In genomic region chr1:28412731-28413130, GRCh38 we compare ENCODE assay signal across 23 cellular contexts. TPM values are rescaled to one million over a fixed set of nuclear protein-coding genes. Genes with fewer than 3 reads are reported as not detected.
DNase-seq lines count a peak whose midpoint lies in the region; ATAC-seq and TF ChIP-seq lines count a peak whose summit lies in the region.
"Had no signal": no experiment of that assay in that cellular context is flagged by ENCODE, and none has a peak within 500 bp of the region (broad histone marks: within the 10 kb centered on the region; RNA-seq: fewer than 3 reads in every experiment).

No MANE protein-coding gene starts in this region.

- H3K23me2 ChIP-seq in H9 (ENCODE audit: insufficient read length, low read depth, low read length, poor library complexity, severe bottlenecking) = no peaks in the 10 kb centered on the region

- H3K4me2 ChIP-seq in H9 (ENCODE audit: insufficient read depth, insufficient read length, low read length) = no peak overlapping the region

- H3K4me1 ChIP-seq in H9 (ENCODE audit: insufficient read depth, low read length) = peaks cover 2% of the 10 kb centered on the region; the same call in 1 of the 2 replicates

- peaks cover 0 to 10% (median 0%) of the 10 kb centered on the region in 3 experiments; a peak in 3 of 7 replicates for H3K36me3 Mint-ChIP-seq in H9 (ENCODE audit: insufficient read depth in 1 of 3, low read depth in 3 of 3)
- no peaks in the 10 kb centered on the region for H3K36me3 Mint-ChIP-seq in endothelial cell (ENCODE audit: low read depth, unreplicated experiment)
- H3K36me3 Mint-ChIP-seq in progenitor cell of endocrine pancreas (ENCODE audit: insufficient read depth) = peaks cover 2% of the 10 kb centered on the region

- no peak overlapping the region for H4K91ac ChIP-seq in H9 (ENCODE audit: insufficient read length, low read depth, low read length)

- no peaks in the 10 kb centered on the region for H3K9me3 ChIP-seq in H9 (ENCODE audit: control insufficient read depth, low read depth, low read length)
- H3K9me3 ChIP-seq: esophagus muscularis mucosa, heart left ventricle had no signal

- H4K5ac ChIP-seq in H9 (ENCODE audit: insufficient read length, low read depth, low read length) = no peak overlapping the region

- no peak overlapping the region for H2BK20ac ChIP-seq in H9 (ENCODE audit: low read depth, low read length, poor library complexity, severe bottlenecking)

- H2BK5ac ChIP-seq in H9 (ENCODE audit: insufficient read length, low read length) = no peak overlapping the region

- H2BK15ac ChIP-seq in H9 (ENCODE audit: low read depth, low read length) = no peak overlapping the region

- H2AK5ac ChIP-seq in H9 (ENCODE audit: insufficient read length, low read length) = no peak overlapping the region

- DNase-seq in H9 = no peak
- DNase-seq in SK-MEL-5 (ENCODE audit: low read depth, low spot score) = peak; percentile 20
- DNase-seq in endothelial cell (ENCODE audit: low spot score) = peak; percentile 7
- no peak for DNase-seq in progenitor cell of endocrine pancreas (ENCODE audit: low spot score, unreplicated experiment)
- DNase-seq in activated CD4-positive, CD25-positive, alpha-beta regulatory T cell (lab: John Stamatoyannopoulos, UW) = no peak
- DNase-seq in COLO668 (lab: John Stamatoyannopoulos, UW; ENCODE audit: unreplicated experiment) = no peak
- DNase-seq: activated B cell treated with CpG ODN at 0.5 μM for 24 hours; activated CD8-positive, alpha-beta memory T cell treated with anti-CD3 and anti-CD28 coated beads for 24 hours; COR-L47; dorsolateral prefrontal cortex; heart left ventricle; mesenchymal stem cell; MV-4-11; NCI-H187 treated with DMSO at 0.1 percent for 48 hours; NCI-H510A; stimulated activated CD4-positive, alpha-beta T cell treated with anti-CD3 and anti-CD28 coated beads, Interleukin-15, amount 100 ng/mL, for 24 hours had no signal

- in situ Hi-C loops in SK-MEL-5 (cut with HindIII; ENCODE audit: low pct_unique_long_range_greater_than_20kb, low sequenced_read_pairs) = loop anchor here (25.0 kb wide), 1 partner anchor 200 kb away; no protein-coding TSS in a partner anchor

- no peak overlapping the region for H2AFZ ChIP-seq in H9 (ENCODE audit: low read length)

- H3K27ac Mint-ChIP-seq in H9 (peak overlapping the region; percentile 76 to 83 (median 81); a peak in 5 of 7 replicates), endothelial cell (ENCODE audit: unreplicated experiment) (peak overlapping the region; percentile 78), progenitor cell of endocrine pancreas (peak overlapping the region; percentile 31)
- H3K27ac Mint-ChIP-seq: activated B cell treated with CpG ODN at 0.5 μM for 24 hours; activated naive CD8-positive, alpha-beta T cell had no signal

- no CpG with 5 or more reads among the region's 3 CpGs for WGBS in H9 (ENCODE audit: extremely low coverage, insufficient read length, low lambda C conversion rate)

- H3K4me3 Mint-ChIP-seq in H9 = no peak overlapping the region
- no peak overlapping the region for H3K4me3 Mint-ChIP-seq in endothelial cell (ENCODE audit: unreplicated experiment)
- H3K4me3 Mint-ChIP-seq in progenitor cell of endocrine pancreas (ENCODE audit: low read depth) = no peak overlapping the region
- H3K4me3 Mint-ChIP-seq: activated B cell treated with CpG ODN at 0.5 μM for 24 hours; activated naive CD8-positive, alpha-beta T cell; neural crest cell; stimulated activated effector memory CD8-positive, alpha-beta T cell treated with anti-CD3 and anti-CD28 coated beads, Interleukin-12 subunit alpha, Interleukin-12 subunit beta, amount 100 ng/mL, for 72 hours had no signal

- H3K14ac ChIP-seq in H9 (ENCODE audit: insufficient read depth, low read length) = no peak overlapping the region

- no peak overlapping the region for H3K56ac ChIP-seq in H9 (ENCODE audit: insufficient read length, low read depth, low read length)

- H3K9me3 Mint-ChIP-seq in H9 (no peaks in the 10 kb centered on the region), endothelial cell (ENCODE audit: unreplicated experiment) (no peaks in the 10 kb centered on the region), progenitor cell of endocrine pancreas (ENCODE audit: low read depth) (no peaks in the 10 kb centered on the region)
- H3K9me3 Mint-ChIP-seq: activated B cell treated with CpG ODN at 0.5 μM for 24 hours; neural crest cell; stimulated activated effector memory CD8-positive, alpha-beta T cell treated with anti-CD3 and anti-CD28 coated beads, Interleukin-12 subunit alpha, Interleukin-12 subunit beta, amount 100 ng/mL, for 72 hours had no signal

- no peaks in the 10 kb centered on the region for H4K20me1 ChIP-seq in H9 (ENCODE audit: control insufficient read depth, insufficient read depth, insufficient read length)

- no peak overlapping the region for H2BK120ac ChIP-seq in H9 (ENCODE audit: low read depth, low read length, poor library complexity, severe bottlenecking)

- no peak overlapping the region for H3K4ac ChIP-seq in H9 (ENCODE audit: low read depth, low read length)

- H3K79me2 ChIP-seq in H9 (ENCODE audit: insufficient read depth, low read length) = peaks cover 3% of the 10 kb centered on the region; the same call in 1 of the 2 replicates

- no peak overlapping the region for H2BK12ac ChIP-seq in H9 (ENCODE audit: insufficient read length, low read depth, low read length)

- H3K79me1 ChIP-seq in H9 (ENCODE audit: insufficient read depth, low read depth, low read length, poor library complexity, severe bottlenecking) = no peaks in the 10 kb centered on the region

- H3T11ph ChIP-seq in H9 (ENCODE audit: low read length) = no peak overlapping the region

- no peak overlapping the region for H3K18ac ChIP-seq in H9 (ENCODE audit: insufficient read length, low read depth, low read length)

- no peaks in the 10 kb centered on the region for H3K27me3 Mint-ChIP-seq in H9 (ENCODE audit: low read depth)
- H3K27me3 Mint-ChIP-seq in endothelial cell (ENCODE audit: unreplicated experiment) = no peaks in the 10 kb centered on the region
- H3K27me3 Mint-ChIP-seq in progenitor cell of endocrine pancreas = no peaks in the 10 kb centered on the region
- H3K27me3 Mint-ChIP-seq: activated B cell treated with CpG ODN at 0.5 μM for 24 hours; activated naive CD8-positive, alpha-beta T cell had no signal

- TF ChIP-seq CTCF in H9 (conservative IDR thresholded peaks at IDR 0.05) = no peak
- TF ChIP-seq CTCF in endothelial cell (IDR thresholded peaks at IDR 0.05; ENCODE audit: unreplicated experiment) = no peak
- no peak for TF ChIP-seq CTCF in progenitor cell of endocrine pancreas (IDR thresholded peaks at IDR 0.05; ENCODE audit: unreplicated experiment)

- no peak for ATAC-seq in HG03045 (IDR thresholded peaks at IDR 0.05; ENCODE audit: unreplicated experiment)
- no peak for ATAC-seq in GM21360 (IDR thresholded peaks at IDR 0.05; ENCODE audit: unreplicated experiment)
- ATAC-seq: GM12878; heart left ventricle; stimulated activated effector memory CD8-positive, alpha-beta T cell treated with anti-CD3 and anti-CD28 coated beads, Interleukin-12 subunit alpha, Interleukin-12 subunit beta, amount 100 ng/mL, for 72 hours had no signal

- no peak overlapping the region for H3K27ac ChIP-seq in H9 (ENCODE audit: insufficient read length, low read depth, low read length)
- H3K27ac ChIP-seq: dorsolateral prefrontal cortex, esophagus muscularis mucosa, heart left ventricle had no signal

- H3K23ac ChIP-seq in H9 (ENCODE audit: insufficient read length, low read depth, low read length) = no peak overlapping the region

- no peaks in the 10 kb centered on the region for H3K27me3 ChIP-seq in H9 (ENCODE audit: insufficient read depth, low read length)
- H3K27me3 ChIP-seq: dorsolateral prefrontal cortex, esophagus muscularis mucosa, heart left ventricle had no signal

- H3K4me1 Mint-ChIP-seq in H9 (peaks cover 32 to 34% of the 10 kb centered on the region in 2 experiments), endothelial cell (ENCODE audit: unreplicated experiment) (peaks cover 17% of the 10 kb centered on the region), progenitor cell of endocrine pancreas (ENCODE audit: low read depth) (peaks cover 22% of the 10 kb centered on the region)

- H4K8ac ChIP-seq in H9 (replicated peaks; ENCODE audit: insufficient read length, low read depth, low read length) = no peak overlapping the region

- no peak overlapping the region for H3K9ac ChIP-seq in H9 (ENCODE audit: extremely low read depth, insufficient read length, low read length)

RNA-seq across cellular contexts. Expression of gene PHACTR4, which starts 43.2 kb away (rescaled TPM):
- total RNA-seq in H9 (2021) (53.8 and 54.0 TPM in 2 replicates), endothelial cell (ENCODE audit: unreplicated experiment) (56.6 TPM), progenitor cell of endocrine pancreas (74.6 and 80.6 TPM in 2 replicates)
- 5.4 and 5.5 TPM in 2 replicates for total RNA-seq in SK-MEL-5 (2014; rRNA removed; shearing (Covaris generic))
- polyA plus RNA-seq in SK-MEL-5 (2015; cell fraction: cytosol; rRNA removed) = 26.5 and 37.9 TPM in 2 replicates
- polyA plus RNA-seq in SK-MEL-5 (2015; cell fraction: nucleus; rRNA removed) = 18.0 and 22.4 TPM in 2 replicates

Comparison
In these comparisons a context has a peak if more than half of its experiments do, and no peak if none do; other contexts are left out.
1. DNase-seq: peak in SK-MEL-5 (single experiment) and endothelial cell (single experiment); none in H9 (single experiment), progenitor cell of endocrine pancreas (single experiment), activated CD4-positive, CD25-positive, alpha-beta regulatory T cell (0 of 4) and COLO668 (single experiment).
2. H3K27ac Mint-ChIP-seq: peak in every context shown above with its lines; median percentile 81 in H9; 78 in endothelial cell; 31 in progenitor cell of endocrine pancreas.